In the genomic region with DNA sequence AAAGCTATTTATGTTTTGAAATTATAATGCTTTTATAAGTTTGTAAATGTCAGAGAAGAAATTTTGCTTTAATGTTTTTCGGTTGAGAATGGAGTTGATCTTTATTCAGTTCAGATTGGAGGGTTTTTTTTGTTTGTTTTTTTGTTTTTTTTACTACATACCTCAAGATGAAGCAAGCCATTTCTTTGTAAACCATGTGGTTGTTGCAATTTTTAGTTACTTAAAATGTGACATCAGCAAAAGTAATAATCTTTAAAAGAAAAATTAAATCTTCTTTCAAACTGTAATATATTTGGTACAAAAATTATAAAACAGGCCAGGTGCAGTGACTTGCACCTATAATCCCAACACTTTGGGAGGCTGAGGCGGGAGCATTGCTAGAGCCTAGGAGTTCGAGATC, we compare ENCODE assay signal across 22 cellular contexts.
DNase-seq lines count a peak whose midpoint lies in the region; ATAC-seq and TF ChIP-seq lines count a peak whose summit lies in the region.
"Had no signal": no experiment of that assay in that cellular context is flagged by ENCODE, and none has a peak within 500 bp of the region (broad histone marks: within the 10 kb centered on the region; RNA-seq: fewer than 3 reads in every experiment).

No MANE protein-coding gene starts in this region.

- H3K4me1 Mint-ChIP-seq in activated T-cell treated with anti-CD3 and anti-CD28 coated beads, Interleukin-2, amount 50 U/mL, for 24 hours (ENCODE audit: low read depth), result peaks cover 85% of the 10 kb centered on the region
- peaks cover 88 to 92% (median 90%) of the 10 kb centered on the region in 3 donors for H3K4me1 Mint-ChIP-seq in T-cell

- no peaks in the 10 kb centered on the region for H3K27me3 Mint-ChIP-seq in activated T-cell treated with anti-CD3 and anti-CD28 coated beads, Interleukin-2, amount 50 U/mL, for 24 hours
- H3K27me3 Mint-ChIP-seq in T-cell, result no peaks in the 10 kb centered on the region

- H4K8ac ChIP-seq in neuronal stem cell (ENCODE audit: low read depth, low read length), result no peak overlapping the region

- H2BK15ac ChIP-seq in neuronal stem cell (ENCODE audit: low read length), result no peak overlapping the region

- no peak overlapping the region for H2AK5ac ChIP-seq in neuronal stem cell (ENCODE audit: low read depth, low read length)

- H3K9ac ChIP-seq in neuronal stem cell (ENCODE audit: low read depth, low read length, poor library complexity) (no peak overlapping the region), PC-3 (ENCODE audit: low read length) (no peak overlapping the region)

- H3K27ac Mint-ChIP-seq in activated T-cell treated with anti-CD3 and anti-CD28 coated beads, Interleukin-2, amount 50 U/mL, for 24 hours, result peak overlapping the region; percentile 85
- peak overlapping the region; percentile 88 to 93 for H3K27ac Mint-ChIP-seq in T-cell

- H3K36me3 ChIP-seq in neuronal stem cell (replicated peaks in 1 of 2; ENCODE audit: control insufficient read depth in 2 of 2, insufficient read depth in 2 of 2, low read length in 2 of 2) (peaks cover 0 to 9% of the 10 kb centered on the region in 2 donors), PC-3 (ENCODE audit: low read depth, low read length) (no peaks in the 10 kb centered on the region)

- BruUV-seq in PC-3 (replicated peaks; lab: Mats Ljungman, UMichigan), result no TSS peak

- no peak overlapping the region for H3K4ac ChIP-seq in neuronal stem cell (ENCODE audit: low read length)

- H3K4me3 ChIP-seq in choroid plexus epithelial cell (ENCODE audit: low read depth, low read length) (no peak overlapping the region), neuronal stem cell (ENCODE audit: low read length in 2 of 2) (no peak overlapping the region), PC-3 (ENCODE audit: low read length) (no peak overlapping the region)
- H3K4me3 ChIP-seq: ascending aorta, heart left ventricle, mucosa of descending colon, SK-N-MC, spleen, testis had no signal

- ATAC-seq in T-cell (replicated peaks in 1 of 4) (no peak), PC-3 (no peak), HG03175 (IDR thresholded peaks at IDR 0.05; ENCODE audit: unreplicated experiment) (no peak)
- ATAC-seq: heart left ventricle, mucosa of descending colon had no signal

- no peaks in the 10 kb centered on the region for H3K79me1 ChIP-seq in neuronal stem cell (ENCODE audit: low read depth, low read length)

- POLR2A ChIA-PET in T-cell (lab: Charles Lee) (interaction anchor here (0.6 to 1.1 kb wide), 4 partner anchors 8 to 104 kb away, joined by 3 to 5 read pairs (median 4); no protein-coding TSS in a partner anchor), PC-3 (lab: Charles Lee; ENCODE audit: unreplicated experiment) (no interaction called here)

- H3K4me2 ChIP-seq in neuronal stem cell (ENCODE audit: insufficient read depth, low read length, poor library complexity, severe bottlenecking) (peak overlapping the region; percentile 11), PC-3 (ENCODE audit: low read length) (no peak overlapping the region)

- no peak overlapping the region for H4K91ac ChIP-seq in neuronal stem cell (ENCODE audit: low read depth, low read length, poor library complexity)

- H3K23ac ChIP-seq in neuronal stem cell (ENCODE audit: low read depth, low read length, poor library complexity), result no peak overlapping the region

- intact Hi-C loops in PC-3 (cut with micrococcal nuclease), result no loop called here

- DNase-seq in activated T-cell treated with anti-CD3 and anti-CD28 coated beads, Interleukin-2, amount 50 U/mL, for 24 hours, result no peak
- DNase-seq in activated T-cell treated with anti-CD3 and anti-CD28 coated beads for 4 hours (no peak), T-cell (no peak), choroid plexus epithelial cell (ENCODE audit: low read depth) (peak; percentile 33), neuronal stem cell (ENCODE audit: low spot score) (no peak), PC-3 (no peak), pons (ENCODE audit: low spot score) (no peak)
- DNase-seq: activated CD4-positive, alpha-beta T cell treated with anti-CD3 and anti-CD28 coated beads for 48 hours; H7; heart left ventricle; mucosa of descending colon; NCI-H187 treated with DMSO at 0.1 percent for 48 hours; NCI-H446 treated with DMSO at 0.1 percent for 48 hours; occipital lobe; retina; spleen; stimulated activated CD8-positive, alpha-beta memory T cell treated with anti-CD3 and anti-CD28 coated beads, Interleukin-4, amount 100 ng/mL, for 48 hours; testis had no signal

- CTCF ChIA-PET in T-cell (lab: Charles Lee), result interaction anchor here in 1 of 2 donors (1.4 to 1.8 kb wide), 2 partner anchors 9 to 16 kb away, joined by 3 to 9 read pairs; no protein-coding TSS in a partner anchor
- CTCF ChIA-PET in PC-3 (lab: Charles Lee), result no interaction called here

- no peak overlapping the region for H3K4me3 Mint-ChIP-seq in activated T-cell treated with anti-CD3 and anti-CD28 coated beads, Interleukin-2, amount 50 U/mL, for 24 hours
- peak overlapping the region in 2 of 3 donors; percentile 18 to 45 for H3K4me3 Mint-ChIP-seq in T-cell

- H3K9me3 Mint-ChIP-seq in activated T-cell treated with anti-CD3 and anti-CD28 coated beads, Interleukin-2, amount 50 U/mL, for 24 hours, result peaks cover 4% of the 10 kb centered on the region
- peaks cover 0 to 3% (median 0%) of the 10 kb centered on the region in 3 donors for H3K9me3 Mint-ChIP-seq in T-cell

- H2AFZ ChIP-seq in neuronal stem cell (ENCODE audit: low read length), result no peak overlapping the region
- H2AFZ ChIP-seq in PC-3 (ENCODE audit: low read length), result no peak overlapping the region

- no peaks in the 10 kb centered on the region for H3K9me2 ChIP-seq in PC-3 (replicated peaks; ENCODE audit: low read length)

- H2BK120ac ChIP-seq in neuronal stem cell (ENCODE audit: low read depth, low read length), result no peak overlapping the region

- H3F3A ChIP-seq in PC-3 (ENCODE audit: low read length, unreplicated experiment), result no peaks in the 10 kb centered on the region

- TF ChIP-seq CTCF in choroid plexus epithelial cell (conservative IDR thresholded peaks at IDR 0.05; ENCODE audit: low read depth, low read length), result no peak
- no peak for TF ChIP-seq CTCF in PC-3 (conservative IDR thresholded peaks at IDR 0.05; ENCODE audit: low read depth, low read length)

- WGBS in neuronal stem cell (ENCODE audit: extremely low coverage in 2 of 2, insufficient read length in 2 of 2, insufficient replicate concordance in 1 of 2), 2 donors, result 100% methylated on average over 1 of the region's 3 CpGs; no CpG with 5 or more reads in 1 of the 2 donors

- H3K4me1 ChIP-seq in neuronal stem cell (ENCODE audit: control insufficient read depth in 2 of 2, insufficient read depth in 1 of 2, low read depth in 1 of 2, low read length in 2 of 2) (no peaks in the 10 kb centered on the region), PC-3 (ENCODE audit: insufficient read depth, low read length) (no peaks in the 10 kb centered on the region)
- H3K4me1 ChIP-seq: ascending aorta, testis had no signal

- no peak overlapping the region for H3K18ac ChIP-seq in neuronal stem cell (ENCODE audit: low read length)

- H3K27me3 ChIP-seq in neuronal stem cell (ENCODE audit: control insufficient read depth in 3 of 3, insufficient read depth in 3 of 3, low read depth in 1 of 3, low read length in 3 of 3), result no peaks in the 10 kb centered on the region
- no peaks in the 10 kb centered on the region for H3K27me3 ChIP-seq in PC-3 (ENCODE audit: low read length)
- H3K27me3 ChIP-seq: ascending aorta, heart left ventricle, spleen, testis had no signal

- H3K79me2 ChIP-seq in PC-3 (ENCODE audit: low read length), result no peaks in the 10 kb centered on the region

- H3K9me3 ChIP-seq in neuronal stem cell (replicated peaks in 1 of 2; ENCODE audit: control insufficient read depth in 2 of 2, insufficient read depth in 1 of 2, low read depth in 1 of 2, low read length in 2 of 2) (peaks cover 0 to 10% of the 10 kb centered on the region in 2 donors), PC-3 (ENCODE audit: low read length) (no peaks in the 10 kb centered on the region)
- H3K9me3 ChIP-seq: ascending aorta, heart left ventricle, mucosa of descending colon, testis had no signal

- H3K14ac ChIP-seq in neuronal stem cell (ENCODE audit: low read length), result no peak overlapping the region

- peaks cover 85% of the 10 kb centered on the region for H3K36me3 Mint-ChIP-seq in activated T-cell treated with anti-CD3 and anti-CD28 coated beads, Interleukin-2, amount 50 U/mL, for 24 hours (ENCODE audit: low read depth)
- H3K36me3 Mint-ChIP-seq in T-cell, result peaks cover 57% of the 10 kb centered on the region

- H3K27ac ChIP-seq in neuronal stem cell (replicated peaks; ENCODE audit: low read length), result no peak overlapping the region
- H3K27ac ChIP-seq in PC-3 (ENCODE audit: low read length), result no peak overlapping the region
- H3K27ac ChIP-seq: ascending aorta, heart left ventricle, HL-60, SK-N-MC, testis had no signal

- no peak overlapping the region for H2BK12ac ChIP-seq in neuronal stem cell (ENCODE audit: low read length)

- H2BK5ac ChIP-seq in neuronal stem cell (ENCODE audit: low read length), result no peak overlapping the region

- no peaks in the 10 kb centered on the region for H4K20me1 ChIP-seq in PC-3 (ENCODE audit: low read length)
